9 cellular contexts compared by ENCODE assay signal in the genomic region with DNA sequence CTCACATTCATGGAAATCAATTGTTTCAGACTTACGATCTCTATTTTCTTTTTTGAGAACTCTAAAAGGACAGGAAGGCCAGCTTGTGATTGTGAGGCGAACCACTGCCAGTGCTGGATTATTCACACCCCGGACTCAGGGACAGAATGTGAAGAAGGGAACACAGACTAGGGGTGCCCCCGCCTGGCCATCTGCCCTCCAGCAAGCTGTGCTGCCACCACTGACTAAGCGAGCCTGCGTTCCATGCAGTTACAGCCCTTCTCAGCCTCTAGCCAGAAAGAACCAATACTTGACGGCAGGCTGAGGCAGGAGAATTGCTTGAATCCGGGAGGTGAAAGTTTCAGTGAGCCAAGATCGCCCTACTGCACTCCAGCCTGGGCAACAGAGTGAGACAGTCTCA. TPM values are rescaled to one million over a fixed set of nuclear protein-coding genes. Genes with fewer than 3 reads are reported as not detected.
DNase-seq lines count a peak whose midpoint lies in the region; ATAC-seq and TF ChIP-seq lines count a peak whose summit lies in the region.
"Had no signal": no experiment of that assay in that cellular context is flagged by ENCODE, and none has a peak within 500 bp of the region (broad histone marks: within the 10 kb centered on the region; RNA-seq: fewer than 3 reads in every experiment).

No MANE protein-coding gene starts in this region.

- TF ChIP-seq POLR2A in Peyer's patch (IDR thresholded peaks at IDR 0.05) (no peak), erythroblast (IDR thresholded peaks at IDR 0.05; ENCODE audit: low read length) (no peak)

- peak overlapping the region; percentile 37 for H3K27ac Mint-ChIP-seq in stimulated activated effector memory CD8-positive, alpha-beta T cell treated with anti-CD3 and anti-CD28 coated beads, Interleukin-12 subunit alpha, Interleukin-12 subunit beta, amount 100 ng/mL, for 72 hours
- H3K27ac Mint-ChIP-seq: dendritic cell treated with granulocyte-macrophage colony-stimulating factor and Interleukin-4, amounts not matched to agents 40 ng/mL and 50 ng/mL, for 4 days had no signal

- H3K4me1 Mint-ChIP-seq in stimulated activated effector memory CD8-positive, alpha-beta T cell treated with anti-CD3 and anti-CD28 coated beads, Interleukin-12 subunit alpha, Interleukin-12 subunit beta, amount 100 ng/mL, for 72 hours = peaks cover 21% of the 10 kb centered on the region

- H3K9me3 Mint-ChIP-seq in stimulated activated effector memory CD8-positive, alpha-beta T cell treated with anti-CD3 and anti-CD28 coated beads, Interleukin-12 subunit alpha, Interleukin-12 subunit beta, amount 100 ng/mL, for 72 hours = no peaks in the 10 kb centered on the region
- H3K9me3 Mint-ChIP-seq: dendritic cell treated with granulocyte-macrophage colony-stimulating factor and Interleukin-4, amounts not matched to agents 40 ng/mL and 50 ng/mL, for 4 days had no signal

- no peak overlapping the region for H3K27ac ChIP-seq in Peyer's patch

- DNase-seq in stimulated activated CD4-positive, alpha-beta T cell treated with anti-CD3 and anti-CD28 coated beads, Interleukin-1b, Interleukin-23, amount 100 ng/mL, for 48 hours = peak; percentile 23
- no peak for DNase-seq in stimulated activated CD4-positive, alpha-beta T cell treated with anti-CD3 and anti-CD28 coated beads, Interleukin-4, amount 100 ng/mL, for 4 hours
- DNase-seq in Peyer's patch (peak in 2 of 3 donors; percentile 67 to 69), erythroblast (lab: John Stamatoyannopoulos, UW) (peak; percentile 70 to 77), NCI-H446 (lab: John Stamatoyannopoulos, UW) (no peak), SK-N-DZ (ENCODE audit: low spot score) (no peak)
- DNase-seq in stimulated activated effector memory CD8-positive, alpha-beta T cell treated with anti-CD3 and anti-CD28 coated beads, Interleukin-12 subunit alpha, Interleukin-12 subunit beta, amount 100 ng/mL, for 72 hours (ENCODE audit: low spot score in 2 of 2) = no peak
- DNase-seq in stimulated activated CD4-positive, alpha-beta T cell treated with anti-CD3 and anti-CD28 coated beads, Interleukin-12 subunit alpha, Interleukin-12 subunit beta, amount 100 ng/mL, for 4 hours = no peak

- no peaks in the 10 kb centered on the region for H3K9me3 ChIP-seq in Peyer's patch

- H3K36me3 Mint-ChIP-seq in stimulated activated effector memory CD8-positive, alpha-beta T cell treated with anti-CD3 and anti-CD28 coated beads, Interleukin-12 subunit alpha, Interleukin-12 subunit beta, amount 100 ng/mL, for 72 hours = peaks cover 26% of the 10 kb centered on the region

- ATAC-seq in stimulated activated effector memory CD8-positive, alpha-beta T cell treated with anti-CD3 and anti-CD28 coated beads, Interleukin-12 subunit alpha, Interleukin-12 subunit beta, amount 100 ng/mL, for 72 hours = no peak

- H3K27me3 ChIP-seq in Peyer's patch = no peaks in the 10 kb centered on the region

- no peak overlapping the region for H3K4me3 ChIP-seq in Peyer's patch

- H3K36me3 ChIP-seq in Peyer's patch = peaks cover 0 to 40% (median 0%) of the 10 kb centered on the region in 3 donors

- H3K4me3 Mint-ChIP-seq in stimulated activated effector memory CD8-positive, alpha-beta T cell treated with anti-CD3 and anti-CD28 coated beads, Interleukin-12 subunit alpha, Interleukin-12 subunit beta, amount 100 ng/mL, for 72 hours = peak overlapping the region; percentile 65
- H3K4me3 Mint-ChIP-seq: dendritic cell treated with granulocyte-macrophage colony-stimulating factor and Interleukin-4, amounts not matched to agents 40 ng/mL and 50 ng/mL, for 4 days had no signal

- peak in 2 of 6 experiments; percentile 26 to 37 for TF ChIP-seq CTCF in Peyer's patch (IDR thresholded peaks at IDR 0.05)

- H3K4me1 ChIP-seq in Peyer's patch = peaks cover 3 to 38% (median 14%) of the 10 kb centered on the region in 4 donors

RNA-seq across cellular contexts. Expression of a gene that starts 2.8 kb away (rescaled TPM):
- 100 to 1,000 TPM; 105 to 187 (median 155) TPM for total RNA-seq in Peyer's patch
- polyA plus RNA-seq in SK-N-DZ (2014; cell fraction: cytosol; rRNA removed) = 149 and 250 TPM in 2 replicates
- polyA plus RNA-seq in SK-N-DZ (2014; cell fraction: nucleus; rRNA removed) = 141 and 215 TPM in 2 replicates

RNA-seq across cellular contexts. Expression of a gene that starts 3.2 kb away (rescaled TPM):
- 100 to 1,000 TPM; 107 to 188 (median 152) TPM for total RNA-seq in Peyer's patch
- 63.4 and 97.7 TPM in 2 replicates for polyA plus RNA-seq in SK-N-DZ (2014; cell fraction: cytosol; rRNA removed)
- polyA plus RNA-seq in SK-N-DZ (2014; cell fraction: nucleus; rRNA removed) = 17.8 and 19.4 TPM in 2 replicates

RNA-seq across cellular contexts. Expression of a gene that starts 30.3 kb away (rescaled TPM):
- total RNA-seq in Peyer's patch = under 1 TPM in 1 of 4 donors, not detected in 3; 0.35 TPM
- polyA plus RNA-seq in SK-N-DZ (2014; cell fraction: cytosol; rRNA removed) = 0.32 TPM in 1 of 2 replicates, not detected in the other
- polyA plus RNA-seq in SK-N-DZ (2014; cell fraction: nucleus; rRNA removed) = 0.78 and 1.0 TPM in 2 replicates

RNA-seq across cellular contexts. Expression of a gene that starts 41.1 kb away (rescaled TPM):
- 10 to 100 TPM; 47.1 to 99.9 (median 59.3) TPM for total RNA-seq in Peyer's patch
- polyA plus RNA-seq in SK-N-DZ (2014; cell fraction: cytosol; rRNA removed) = 302 and 363 TPM in 2 replicates
- polyA plus RNA-seq in SK-N-DZ (2014; cell fraction: nucleus; rRNA removed) = 364 and 474 TPM in 2 replicates

RNA-seq across cellular contexts. Expression of a gene that starts 41.5 kb away (rescaled TPM):
- 100 to 1,000 TPM in 2 of 4 donors, 10 to 100 TPM in 2; 76.4 to 148 (median 102) TPM for total RNA-seq in Peyer's patch
- polyA plus RNA-seq in SK-N-DZ (2014; cell fraction: cytosol; rRNA removed) = 82.2 and 92.1 TPM in 2 replicates
- 322 and 438 TPM in 2 replicates for polyA plus RNA-seq in SK-N-DZ (2014; cell fraction: nucleus; rRNA removed)

Comparison
In these comparisons a context has a peak if more than half of its experiments do, and no peak if none do; other contexts are left out.
1. DNase-seq: peak in stimulated activated CD4-positive, alpha-beta T cell treated with anti-CD3 and anti-CD28 coated beads, Interleukin-1b, Interleukin-23, amount 100 ng/mL, for 48 hours (single experiment), Peyer's patch (2 of 3) and erythroblast (2 of 2); none in stimulated activated CD4-positive, alpha-beta T cell treated with anti-CD3 and anti-CD28 coated beads, Interleukin-4, amount 100 ng/mL, for 4 hours (0 of 2), stimulated activated effector memory CD8-positive, alpha-beta T cell treated with anti-CD3 and anti-CD28 coated beads, Interleukin-12 subunit alpha, Interleukin-12 subunit beta, amount 100 ng/mL, for 72 hours (0 of 2), NCI-H446 (0 of 2), SK-N-DZ (single experiment) and stimulated activated CD4-positive, alpha-beta T cell treated with anti-CD3 and anti-CD28 coated beads, Interleukin-12 subunit alpha, Interleukin-12 subunit beta, amount 100 ng/mL, for 4 hours (single experiment).